23 cellular contexts compared by ENCODE assay signal in genomic region chr13:75881109-75881775, GRCh38.
DNase-seq lines count a peak whose midpoint lies in the region; ATAC-seq, FAIRE-seq and TF ChIP-seq lines count a peak whose summit lies in the region.
"Had no signal": no experiment of that assay in that cellular context is flagged by ENCODE, and none has a peak within 500 bp of the region (broad histone marks: within the 10 kb centered on the region; RNA-seq: fewer than 3 reads in every experiment).

No MANE protein-coding gene starts in this region.

- H3K4me2 ChIP-seq in HepG2 (ENCODE audit: low read depth, low read length) = no peak overlapping the region
- H3K4me2 ChIP-seq: BLaER1 treated with 17β-estradiol and CSF1 and Interleukin-3, amounts not matched to agents 10 nM and 100 nM; SK-N-SH had no signal

- 38% methylated on average over 4 of the region's 4 CpGs for WGBS in liver
- WGBS in HepG2 (ENCODE audit: low lambda C conversion rate) = 0% methylated on average over 4 of the region's 4 CpGs

- H3K27me3 ChIP-seq in liver (ENCODE audit: control insufficient read depth in 4 of 4, insufficient read depth in 4 of 4, low read length in 3 of 4) (no peaks in the 10 kb centered on the region), HepG2 (ENCODE audit: control insufficient read depth in 1 of 2, insufficient read depth in 2 of 2, low read length in 2 of 2) (no peaks in the 10 kb centered on the region; a peak in 1 of 5 replicates)
- H3K27me3 ChIP-seq: BLaER1 treated with 17β-estradiol and CSF1 and Interleukin-3, amounts not matched to agents 10 nM and 100 nM; brain microvascular endothelial cell; upper lobe of left lung had no signal

- CTCF ChIA-PET in HepG2 (lab: Yijun Ruan, JAX; ENCODE audit: low intra/inter-chr PET ratio, low total read pairs) = no interaction called here

- H3K4me1 ChIP-seq in liver (ENCODE audit: control insufficient read depth in 4 of 4, insufficient read depth in 4 of 4, low read length in 3 of 4) (peaks cover 0 to 6% (median 2%) of the 10 kb centered on the region in 4 donors), HepG2 (ENCODE audit: insufficient read depth, low read length) (no peaks in the 10 kb centered on the region)

- no peaks in the 10 kb centered on the region for H3K36me3 ChIP-seq in liver (ENCODE audit: control insufficient read depth in 4 of 4, insufficient read depth in 3 of 4, low read depth in 1 of 4, low read length in 3 of 4)
- H3K36me3 ChIP-seq in HepG2 (replicated peaks in 1 of 2; ENCODE audit: control insufficient read depth in 1 of 2, insufficient read depth in 2 of 2, low read length in 2 of 2) = no peaks in the 10 kb centered on the region
- H3K36me3 ChIP-seq: BLaER1 treated with 17β-estradiol and CSF1 and Interleukin-3, amounts not matched to agents 10 nM and 100 nM; brain microvascular endothelial cell; spleen; upper lobe of left lung had no signal

- H3K4me3 ChIP-seq in liver (ENCODE audit: low read depth in 1 of 3, low read length in 3 of 3) (no peak overlapping the region), HepG2 (replicated peaks in 1 of 3; ENCODE audit: insufficient read depth in 1 of 3, low read depth in 2 of 3, low read length in 3 of 3) (no peak overlapping the region)
- H3K4me3 ChIP-seq: BLaER1 treated with 17β-estradiol and CSF1 and Interleukin-3, amounts not matched to agents 10 nM and 100 nM; spleen; upper lobe of left lung had no signal

- no peak for ATAC-seq in HepG2
- peak; percentile 68 for ATAC-seq in HG03354 (IDR thresholded peaks at IDR 0.05; ENCODE audit: poor library complexity, severe bottlenecking, unreplicated experiment)
- no peak for ATAC-seq in esophagus mucosa
- ATAC-seq: activated naive CD4-positive, alpha-beta T cell treated with anti-CD3 and anti-CD28 coated beads, Interleukin-2, amount 50 U/mL, for 72 hours; activated T-cell treated with anti-CD3 and anti-CD28 coated beads, Interleukin-2, amount 50 U/mL, for 72 hours; left cardiac atrium had no signal

- TF ChIP-seq RAD21 in liver (IDR thresholded peaks at IDR 0.05) (peak; percentile 16 to 32), HepG2 (CRISPR knock-in tag; IDR thresholded peaks at IDR 0.05) (no peak)

- no TSS peak for BruUV-seq in HepG2 (replicated peaks; lab: Mats Ljungman, UMichigan)

- no peak overlapping the region for H3K9ac ChIP-seq in liver (ENCODE audit: low read depth in 1 of 2, low read length in 2 of 2)
- no peak overlapping the region for H3K9ac ChIP-seq in HepG2 (ENCODE audit: insufficient read depth, low read depth, low read length)
- H3K9ac ChIP-seq: BLaER1 treated with 17β-estradiol and CSF1 and Interleukin-3, amounts not matched to agents 10 nM and 100 nM; SK-N-SH had no signal

- H3K9me3 ChIP-seq in liver (ENCODE audit: control insufficient read depth in 4 of 4, low read length in 3 of 4) (no peaks in the 10 kb centered on the region), HepG2 (ENCODE audit: low read length) (no peaks in the 10 kb centered on the region)
- H3K9me3 ChIP-seq: BLaER1 treated with 17β-estradiol and CSF1 and Interleukin-3, amounts not matched to agents 10 nM and 100 nM; SK-N-SH; spleen; upper lobe of left lung had no signal

- H2AFZ ChIP-seq in HepG2 (ENCODE audit: low read length) = no peak overlapping the region

- FAIRE-seq in HepG2 (lab: Jason Lieb, UNC) = no peak
- FAIRE-seq: frontal cortex had no signal

- H4K20me1 ChIP-seq in HepG2 (ENCODE audit: insufficient read depth, low read length) = no peaks in the 10 kb centered on the region
- H4K20me1 ChIP-seq: BLaER1 treated with 17β-estradiol and CSF1 and Interleukin-3, amounts not matched to agents 10 nM and 100 nM had no signal

- POLR2A ChIA-PET in HepG2 (lab: Yijun Ruan, JAX) = no interaction called here

- TF ChIP-seq EP300 in HepG2 (IDR thresholded peaks at IDR 0.05; ENCODE audit: low read depth in 2 of 2, low read length in 2 of 2) (no peak), HepG2 (CRISPR knock-in tag; IDR thresholded peaks at IDR 0.05; ENCODE audit: borderline replicate concordance) (no peak)

- TF ChIP-seq POLR2A in HepG2 (IDR thresholded peaks at IDR 0.05; ENCODE audit: insufficient read depth in 1 of 2, low read depth in 2 of 2, low read length in 2 of 2) = no peak

- in situ Hi-C loops in HepG2 (cut with HindIII; ENCODE audit: extremely low pct_ligation_motif_present, low pct_unique_long_range_greater_than_20kb) = no loop called here

- intact Hi-C loops in HepG2 (cut with micrococcal nuclease; ENCODE audit: unreplicated experiment) = no loop called here

- DNase-seq in HepG2 (ENCODE audit: low spot score) (no peak), fibroblast of peridontal ligament (ENCODE audit: extremely low read depth) (peak; percentile 99), anterior cingulate cortex (lab: John Stamatoyannopoulos, UW) (no peak), T-helper 1 cell (no peak), NCI-H748 (lab: John Stamatoyannopoulos, UW; ENCODE audit: unreplicated experiment) (no peak)
- DNase-seq: activated CD4-positive, CD25-positive, alpha-beta regulatory T cell; activated T-cell treated with anti-CD3 and anti-CD28 coated beads, Interleukin-2, amount 50 U/mL, for 72 hours; brain microvascular endothelial cell; GOT3; KBM-7; left cardiac atrium; NCI-H1930; NCI-H446; NK-92 treated with Interleukin-12 subunit alpha and Interleukin-12 subunit beta, amount 100 ng/mL, for 24 hours; SK-N-SH; spleen; upper lobe of left lung had no signal

- H3K27ac ChIP-seq in liver (ENCODE audit: low read depth in 1 of 2, low read length in 2 of 2) = no peak overlapping the region
- no peak overlapping the region for H3K27ac ChIP-seq in HepG2 (ENCODE audit: extremely low read length, insufficient read depth, low read length)
- H3K27ac ChIP-seq: BLaER1 treated with 17β-estradiol and CSF1 and Interleukin-3, amounts not matched to agents 10 nM and 100 nM; brain microvascular endothelial cell; spleen; upper lobe of left lung had no signal

- no peak for TF ChIP-seq CTCF in liver (IDR thresholded peaks at IDR 0.05; ENCODE audit: low read depth, low read length, missing input control)
- TF ChIP-seq CTCF in HepG2 (CRISPR knock-in tag; IDR thresholded peaks at IDR 0.05) = no peak

- H3K79me2 ChIP-seq in HepG2 (ENCODE audit: insufficient read depth, low read length) = no peaks in the 10 kb centered on the region

TF ChIP-seq in liver, 16 proteins besides CTCF, POLR2A, EP300 and RAD21:
- no peak for TF ChIP-seq HNF4G (IDR thresholded peaks at IDR 0.05)
- TF ChIP-seq HNF4A (conservative IDR thresholded peaks at IDR 0.05) = peak in 1 of 2 donors; percentile 6

TF ChIP-seq in HepG2, 621 proteins besides CTCF, POLR2A, EP300 and RAD21:
- TF ChIP-seq SP2 (CRISPR knock-in tag; IDR thresholded peaks at IDR 0.05) = no peak
